26 cellular contexts compared by ENCODE assay signal in the genomic region with DNA sequence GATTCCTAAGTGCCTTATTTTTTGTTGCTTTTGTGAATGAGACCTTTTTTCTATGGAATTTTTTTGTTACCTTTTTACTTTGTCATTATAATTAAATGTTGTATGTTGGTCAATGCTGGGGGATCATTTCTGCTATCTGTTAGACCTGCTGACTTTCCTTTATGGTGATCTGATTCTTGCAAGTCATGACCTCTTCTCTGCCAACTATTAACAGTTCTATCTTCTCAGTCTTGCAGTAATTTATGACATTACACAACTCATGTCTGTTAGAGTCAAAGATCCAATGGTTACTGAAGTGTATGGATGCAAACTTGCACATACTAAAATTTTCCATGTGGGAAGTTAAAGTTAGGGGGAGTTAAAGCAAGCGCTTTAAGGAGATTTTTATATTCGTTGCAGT. TPM values are rescaled to one million over a fixed set of nuclear protein-coding genes. Genes with fewer than 3 reads are reported as not detected.
DNase-seq lines count a peak whose midpoint lies in the region; FAIRE-seq and TF ChIP-seq lines count a peak whose summit lies in the region.
"Had no signal": no experiment of that assay in that cellular context is flagged by ENCODE, and none has a peak within 500 bp of the region (broad histone marks: within the 10 kb centered on the region; RNA-seq: fewer than 3 reads in every experiment).

No MANE protein-coding gene starts in this region.

- no peaks in the 10 kb centered on the region for H3K9me3 ChIP-seq in hepatocyte (ENCODE audit: low read depth)
- no peaks in the 10 kb centered on the region for H3K9me3 ChIP-seq in prostate gland
- H3K9me3 ChIP-seq: A549; BLaER1 treated with 17β-estradiol and CSF1 and Interleukin-3, amounts not matched to agents 10 nM and 100 nM; HAP-1 had no signal

- H3K27ac ChIP-seq in hepatocyte, result peak overlapping the region; percentile 53
- peak overlapping the region; percentile 38 to 65 for H3K27ac ChIP-seq in prostate gland
- H3K27ac ChIP-seq: A549; BLaER1 treated with 17β-estradiol and CSF1 and Interleukin-3, amounts not matched to agents 10 nM and 100 nM; RWPE1 had no signal

- H3K79me2 ChIP-seq in hepatocyte, result peaks cover 23% of the 10 kb centered on the region

- H3K9me2 ChIP-seq in hepatocyte (replicated peaks; ENCODE audit: insufficient read depth), result no peaks in the 10 kb centered on the region

- intact Hi-C loops in prostate gland (cut with DNase I) (no loop called here), posterior vena cava (cut with DNase I) (no loop called here)

- no peaks in the 10 kb centered on the region for H3K27me3 ChIP-seq in hepatocyte
- no peaks in the 10 kb centered on the region for H3K27me3 ChIP-seq in prostate gland (replicated peaks; ENCODE audit: insufficient read depth)

- peaks cover 29% of the 10 kb centered on the region for H3K4me1 ChIP-seq in hepatocyte (ENCODE audit: insufficient read depth)
- no peaks in the 10 kb centered on the region for H3K4me1 ChIP-seq in prostate gland (replicated peaks)
- H3K4me1 ChIP-seq: A549, HAP-1 had no signal

- peak overlapping the region; percentile 0; the same call in 1 of the 2 replicates for H3K4me3 ChIP-seq in LNCaP clone FGC (ENCODE audit: low read depth, low read length)
- no peak overlapping the region for H3K4me3 ChIP-seq in hepatocyte
- H3K4me3 ChIP-seq in prostate gland, result peak overlapping the region in 1 of 2 donors; percentile 2
- H3K4me3 ChIP-seq: A549; BLaER1 treated with 17β-estradiol and CSF1 and Interleukin-3, amounts not matched to agents 10 nM and 100 nM; HAP-1 had no signal

- no peak for TF ChIP-seq CTCF in D721Med (IDR thresholded peaks at IDR 0.05; ENCODE audit: insufficient read depth, missing control alignments)
- no peak for TF ChIP-seq CTCF in LNCaP clone FGC (IDR thresholded peaks at IDR 0.05; ENCODE audit: control insufficient read depth, extremely low read depth, insufficient read depth)
- TF ChIP-seq CTCF in hepatocyte (IDR thresholded peaks at IDR 0.05; ENCODE audit: poor library complexity), result no peak
- TF ChIP-seq CTCF in prostate gland (IDR thresholded peaks at IDR 0.05), result no peak
- no peak for TF ChIP-seq CTCF in GM13977 (IDR thresholded peaks at IDR 0.05; ENCODE audit: extremely low read depth, insufficient read depth, missing control alignments)

- peaks cover 6% of the 10 kb centered on the region for H3K36me3 ChIP-seq in hepatocyte (replicated peaks; ENCODE audit: insufficient read depth, low read depth)
- H3K36me3 ChIP-seq in prostate gland, result no peaks in the 10 kb centered on the region

- no peak for TF ChIP-seq POLR2A in prostate gland (IDR thresholded peaks at IDR 0.05)

- 94% methylated on average over 2 of the region's 2 CpGs for WGBS in hepatocyte (ENCODE audit: low lambda C conversion rate, missing lambda C conversion rate)
- WGBS in prostate gland, result 47% methylated on average over 2 of the region's 2 CpGs

- FAIRE-seq in D721Med (lab: Jason Lieb, UNC), result peak; percentile 70
- FAIRE-seq: A549 had no signal

- in situ Hi-C loops in GM13977 (cut with MboI; ENCODE audit: low pct_unique_long_range_greater_than_20kb, low sequenced_read_pairs, unreplicated experiment), result no loop called here

- no peak for DNase-seq in D721Med (ENCODE audit: insufficient read length, low spot score)
- DNase-seq in LNCaP clone FGC (ENCODE audit: low read depth), result no peak
- DNase-seq in hepatocyte (ENCODE audit: low spot score), result no peak
- no peak for DNase-seq in prostate gland (ENCODE audit: low spot score)
- DNase-seq in GM13977 (ENCODE audit: low spot score), result no peak
- no peak for DNase-seq in OCI-M1 (lab: John Stamatoyannopoulos, UW)
- no peak for DNase-seq in posterior vena cava (ENCODE audit: low spot score)
- DNase-seq: AML-193; CD4-positive, alpha-beta T cell; DMS53; GOT3; HFFc6; KG1; NCI-H1092; NCI-H1417 treated with DMSO at 0.1 percent for 48 hours; NCI-H1694 treated with DMSO at 0.1 percent for 48 hours; NCI-H2081; NCI-H226; NCI-H524; NCI-H748 treated with DMSO at 0.1 percent for 48 hours; NK-92 treated with Interleukin-12 subunit alpha and Interleukin-12 subunit beta, amount 100 ng/mL, for 24 hours; SHP77 had no signal

- H4K20me1 ChIP-seq in hepatocyte (ENCODE audit: insufficient read depth, poor library complexity, severe bottlenecking), result no peaks in the 10 kb centered on the region

- peak overlapping the region; percentile 23 for H3K4me2 ChIP-seq in hepatocyte
- H3K4me2 ChIP-seq: A549; BLaER1 treated with 17β-estradiol and CSF1 and Interleukin-3, amounts not matched to agents 10 nM and 100 nM had no signal

- H2AFZ ChIP-seq in hepatocyte, result no peak overlapping the region

RNA-seq across cellular contexts. Expression of gene NPC1, which starts 18.0 kb away (rescaled TPM):
- total RNA-seq in hepatocyte (57.5 and 77.2 TPM in 2 replicates), prostate gland (10 to 100 TPM; 32.0 to 63.5 TPM), posterior vena cava (10 to 100 TPM; 36.2 to 72.1 TPM)
- 52.5 and 54.0 TPM in 2 replicates for polyA plus RNA-seq in hepatocyte
